28 cellular contexts compared by ENCODE assay signal in genomic region chr12:45930369-45930768, GRCh38.
"Had no signal": no experiment of that assay in that cellular context is flagged by ENCODE, and none has a peak within 500 bp of the region (broad histone marks: within the 10 kb centered on the region; RNA-seq: fewer than 3 reads in every experiment).

No MANE protein-coding gene starts in this region.

- H3K27ac Mint-ChIP-seq: nephron progenitor cell; neural progenitor cell; stimulated activated naive B cell treated with anti-CD40 and anti-IgM and Interleukin-4, amounts not matched to agents 10 μg/mL and 1 μg/mL and 100 μg/mL, for 72 hours had no signal

- H3K9ac ChIP-seq: neural progenitor cell, parathyroid adenoma had no signal

- H3K27me3 Mint-ChIP-seq: naive B cell; stimulated activated naive B cell treated with anti-CD40 and anti-IgM and Interleukin-4, amounts not matched to agents 10 μg/mL and 1 μg/mL and 100 μg/mL, for 72 hours had no signal

- H3K9me3 Mint-ChIP-seq: naive B cell; natural killer cell; nephron progenitor cell; neural progenitor cell; stimulated activated naive B cell treated with anti-CD40 and anti-IgM and Interleukin-4, amounts not matched to agents 10 μg/mL and 1 μg/mL and 100 μg/mL, for 72 hours had no signal

- H3K4me3 ChIP-seq: hepatocyte, lower lobe of right lung, neural progenitor cell, psoas muscle, right lobe of liver, skin epidermis, stomach, testis, thyroid gland, transverse colon, upper lobe of left lung, vagina had no signal

- H2AFZ ChIP-seq: hepatocyte, neural progenitor cell, parathyroid adenoma had no signal

- H3K4me1 ChIP-seq: lower lobe of right lung, neural progenitor cell, parathyroid adenoma, right lobe of liver, transverse colon, upper lobe of left lung, vagina had no signal

- H3K9me3 ChIP-seq: lower lobe of right lung, neutrophil, psoas muscle, right lobe of liver, stomach, testis, thyroid gland, transverse colon, upper lobe of left lung, vagina had no signal

- DNase-seq: islet precursor cell; lower lobe of right lung; mammary epithelial cell; mesenchymal stem cell; naive B cell; natural killer cell; nephron progenitor cell; occipital lobe; psoas muscle; right lobe of liver; stimulated activated CD4-positive, alpha-beta T cell treated with anti-CD3 and anti-CD28 coated beads, Interleukin-12 subunit alpha, Interleukin-12 subunit beta, amount 100 ng/mL, for 4 hours; stimulated activated CD4-positive, alpha-beta T cell treated with anti-CD3 and anti-CD28 coated beads, Interleukin-15, amount 100 ng/mL, for 24 hours; stimulated activated CD4-positive, alpha-beta T cell treated with anti-CD3 and anti-CD28 coated beads, Interleukin-2, amount 100 ng/mL, for 24 hours; stimulated activated CD4-positive, alpha-beta T cell treated with anti-CD3 and anti-CD28 coated beads, Interleukin-4, amount 100 ng/mL, for 1 hour; stimulated activated naive B cell treated with anti-CD40 and anti-IgM and Interleukin-4, amounts not matched to agents 10 μg/mL and 1 μg/mL and 100 μg/mL, for 72 hours; stimulated activated naive CD8-positive, alpha-beta T cell treated with anti-CD3 and anti-CD28 coated beads, Interleukin-15, Interleukin-2, amounts not matched to agents 100 U/mL and 50 U/mL, for 24 hours; stomach; testis; thyroid gland; transverse colon; upper lobe of left lung had no signal

- H3K27ac ChIP-seq: hepatocyte, lower lobe of right lung, neural progenitor cell, neutrophil, parathyroid adenoma, psoas muscle, right lobe of liver, skin epidermis, stomach, testis, thyroid gland, transverse colon, upper lobe of left lung, vagina had no signal

- H3K4me2 ChIP-seq: hepatocyte, neural progenitor cell had no signal

- ATAC-seq: left lobe of liver; lower lobe of right lung; natural killer cell; psoas muscle; right lobe of liver; stimulated activated naive B cell treated with anti-CD40 and anti-IgM and Interleukin-4, amounts not matched to agents 10 μg/mL and 1 μg/mL and 100 μg/mL, for 72 hours; stimulated activated naive CD8-positive, alpha-beta T cell treated with anti-CD3 and anti-CD28 coated beads, Interleukin-15, Interleukin-2, amounts not matched to agents 100 U/mL and 50 U/mL, for 24 hours had no signal

- H3K4me3 Mint-ChIP-seq: naive B cell; natural killer cell; nephron progenitor cell; neural progenitor cell; stimulated activated naive B cell treated with anti-CD40 and anti-IgM and Interleukin-4, amounts not matched to agents 10 μg/mL and 1 μg/mL and 100 μg/mL, for 72 hours had no signal

- H3K4me1 Mint-ChIP-seq: nephron progenitor cell, neural progenitor cell had no signal

- H3K79me2 ChIP-seq: hepatocyte, parathyroid adenoma had no signal

- H3K27me3 ChIP-seq: hepatocyte, neural progenitor cell, neutrophil, right lobe of liver, stomach, testis, thyroid gland, transverse colon, upper lobe of left lung, vagina had no signal
